Comparison of ENCODE assay signal across 8 cellular contexts in the genomic region with DNA sequence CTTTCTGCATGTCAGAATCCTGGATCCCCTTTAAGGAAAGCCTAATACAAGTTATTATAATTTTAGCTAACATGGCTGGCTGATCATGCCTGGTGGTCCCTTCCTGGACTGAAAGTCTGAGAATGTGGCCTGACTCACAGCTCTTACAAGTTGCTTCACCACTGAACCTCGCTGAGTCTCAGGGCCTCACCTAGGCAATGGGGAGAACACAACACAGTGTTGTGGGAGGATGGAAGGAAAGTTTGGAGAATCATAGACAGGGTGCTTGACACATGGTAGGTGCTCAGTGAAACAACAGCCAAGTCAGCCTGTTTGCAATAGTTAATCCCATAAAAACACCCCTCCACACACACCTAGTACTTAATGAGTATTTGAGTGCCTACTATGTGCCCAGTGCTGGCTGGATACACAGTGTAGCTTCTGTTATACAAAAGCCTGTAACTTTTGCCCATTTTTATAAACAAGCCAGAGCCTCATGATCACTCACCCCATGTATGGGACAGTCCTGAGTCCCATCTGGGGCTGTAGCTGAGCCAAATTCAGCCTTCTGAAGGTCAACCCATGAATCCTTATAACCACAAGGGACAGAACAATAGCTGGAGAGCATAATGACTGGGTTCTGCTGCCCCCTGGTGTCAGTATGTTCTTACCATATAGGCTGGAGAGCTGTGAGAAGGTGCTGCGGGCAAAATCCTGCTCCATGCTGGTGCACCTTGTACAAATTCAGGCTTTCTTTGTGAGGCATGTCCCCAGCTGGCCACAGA. TPM values are rescaled to one million over a fixed set of nuclear protein-coding genes. Genes with fewer than 3 reads are reported as not detected.
DNase-seq lines count a peak whose midpoint lies in the region; ATAC-seq and TF ChIP-seq lines count a peak whose summit lies in the region.

No MANE protein-coding gene starts in this region.

- no peak overlapping the region for H3K27ac ChIP-seq in 22Rv1

- no peaks in the 10 kb centered on the region for H3K9me3 Mint-ChIP-seq in MCF 10A (ENCODE audit: unreplicated experiment)
- no peaks in the 10 kb centered on the region for H3K9me3 Mint-ChIP-seq in immature natural killer cell

- intact Hi-C loops in MCF 10A (cut with micrococcal nuclease): loop anchor here (1.0 to 2.0 kb wide), 5 partner anchors 196 to 584 kb away; partner anchors contain the start of gene RAPGEF6

- H3K27me3 Mint-ChIP-seq in MCF 10A (ENCODE audit: insufficient read depth, unreplicated experiment) (no peaks in the 10 kb centered on the region), immature natural killer cell (ENCODE audit: low read depth in 3 of 3) (peaks cover 9 to 18% (median 10%) of the 10 kb centered on the region in 3 donors)

- H3K4me3 Mint-ChIP-seq in MCF 10A (ENCODE audit: unreplicated experiment) (no peak overlapping the region), immature natural killer cell (no peak overlapping the region)

- POLR2A ChIA-PET in MCF 10A (lab: Yijun Ruan, JAX): interaction anchor here (0.5 to 1.5 kb wide), 6 partner anchors 9 to 418 kb away, joined by 3 to 5 read pairs (median 4); no protein-coding TSS in a partner anchor

- H3K27ac Mint-ChIP-seq in MCF 10A (ENCODE audit: low read depth, unreplicated experiment): no peak overlapping the region
- peak overlapping the region in 3 of 6 donors; percentile 20 to 62 (median 40) for H3K27ac Mint-ChIP-seq in immature natural killer cell

- DNase-seq in NCI-H2227 (lab: John Stamatoyannopoulos, UW; ENCODE audit: unreplicated experiment): peak; percentile 79
- peak; percentile 90 for DNase-seq in MCF 10A (ENCODE audit: unreplicated experiment)
- peak; percentile 59 to 66 (median 65) for DNase-seq in immature natural killer cell
- peak; percentile 88 for DNase-seq in stimulated activated CD4-positive, alpha-beta T cell treated with anti-CD3 and anti-CD28 coated beads, Interleukin-15, amount 100 ng/mL, for 24 hours

- H3K36me3 Mint-ChIP-seq in MCF 10A (ENCODE audit: insufficient read depth, unreplicated experiment) (no peaks in the 10 kb centered on the region), immature natural killer cell (peaks cover 0 to under 1% (median 0%) of the 10 kb centered on the region in 3 donors)

- TF ChIP-seq CTCF in 22Rv1 (IDR thresholded peaks at IDR 0.05) (peak; percentile 83), WI38 (IDR thresholded peaks at IDR 0.05; ENCODE audit: low read depth, low read length) (peak; percentile 68), MCF 10A (IDR thresholded peaks at IDR 0.05; ENCODE audit: unreplicated experiment) (peak; percentile 95)

- peak; percentile 74 for ATAC-seq in GM18498 (IDR thresholded peaks at IDR 0.05; ENCODE audit: unreplicated experiment)
- peak; percentile 67 for ATAC-seq in HG02981 (IDR thresholded peaks at IDR 0.05; ENCODE audit: unreplicated experiment)

- BruUV-seq in MCF 10A (replicated peaks; lab: Mats Ljungman, UMichigan): no TSS peak

- CTCF ChIA-PET in MCF 10A (lab: Yijun Ruan, JAX): interaction anchor here (0.5 to 7.8 kb wide), 59 partner anchors 10 to 737 kb away, joined by 3 to 171 read pairs (median 4); partner anchors contain the start of gene FNIP1

- peaks cover 19% of the 10 kb centered on the region for H3K4me1 Mint-ChIP-seq in MCF 10A (ENCODE audit: insufficient read depth, unreplicated experiment)
- peaks cover 18 to 21% of the 10 kb centered on the region in 2 donors for H3K4me1 Mint-ChIP-seq in immature natural killer cell

- H3K4me3 ChIP-seq in WI38 (ENCODE audit: low read depth, low read length): no peak overlapping the region

RNA-seq across cellular contexts. Expression of gene ACSL6, which starts 3.9 kb away (rescaled TPM):
- total RNA-seq in MCF 10A (2022): not detected in 2 replicates
- polyA plus RNA-seq in immature natural killer cell: 1 to 10 TPM; 2.0 to 3.1 (median 2.1) TPM

RNA-seq across cellular contexts. Expression of gene IL3, which starts 52.9 kb away (rescaled TPM):
- not detected in 2 replicates for total RNA-seq in MCF 10A (2022)
- polyA plus RNA-seq in immature natural killer cell: under 1 TPM in 1 of 3 donors, not detected in 2; 0.20 TPM
